ENCODE assay signal across 21 cellular contexts in the genomic region with DNA sequence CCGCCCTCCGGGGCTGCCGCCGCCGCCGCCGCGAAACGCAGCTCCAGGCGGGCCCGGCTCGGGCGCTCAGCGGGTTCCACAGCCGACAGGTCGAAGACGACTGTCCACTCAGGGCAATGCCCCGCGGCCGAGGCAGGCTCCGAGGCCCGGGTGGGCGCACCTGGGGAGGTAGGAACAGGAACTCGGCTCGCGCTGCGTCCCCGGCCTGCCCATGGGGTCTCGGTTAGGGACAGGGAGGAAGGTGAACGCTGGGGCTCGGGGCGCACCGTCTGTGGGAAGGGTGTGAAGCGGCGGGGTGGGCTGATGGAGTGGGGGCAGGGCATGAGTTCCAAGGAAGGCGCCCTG. TPM values are rescaled to one million over a fixed set of nuclear protein-coding genes. Genes with fewer than 3 reads are reported as not detected.
"Had no signal": no experiment of that assay in that cellular context is flagged by ENCODE, and none has a peak within 500 bp of the region (broad histone marks: within the 10 kb centered on the region; RNA-seq: fewer than 3 reads in every experiment).

No MANE protein-coding gene starts in this region.

- H3K27me3 ChIP-seq: body of pancreas, right lobe of liver, thyroid gland had no signal

- H3K4me3 ChIP-seq: body of pancreas, colonic mucosa, heart right ventricle, lower lobe of right lung, right lobe of liver, thyroid gland, upper lobe of left lung had no signal

- ATAC-seq: body of pancreas had no signal

- H3K9me3 ChIP-seq: body of pancreas, colonic mucosa, heart right ventricle, lower lobe of right lung, right lobe of liver, thyroid gland, upper lobe of left lung had no signal

- DNase-seq: activated CD4-positive, alpha-beta T cell treated with anti-CD3 and anti-CD28 coated beads for 4 hours; activated CD4-positive, alpha-beta T cell treated with anti-CD3 and anti-CD28 coated beads, Interleukin-2, amount 50 U/mL, for 48 hours; activated CD8-positive, alpha-beta memory T cell treated with anti-CD3 and anti-CD28 coated beads for 24 hours; activated effector memory CD4-positive, alpha-beta T cell treated with Interleukin-2 at 50 U/mL for 16 hours; activated naive CD4-positive, alpha-beta T cell treated with Interleukin-2 at 50 U/mL for 16 hours; body of pancreas; colonic mucosa; effector memory CD4-positive, alpha-beta T cell; erythroblast; heart right ventricle; mesenchymal stem cell; naive thymus-derived CD8-positive, alpha-beta T cell; occipital lobe; stimulated activated CD4-positive, alpha-beta T cell treated with anti-CD3 and anti-CD28 coated beads, Interleukin-12 subunit alpha, Interleukin-12 subunit beta, amount 100 ng/mL, for 4 hours; stimulated activated CD4-positive, alpha-beta T cell treated with anti-CD3 and anti-CD28 coated beads, Interleukin-4, amount 100 ng/mL, for 1 hour; stimulated activated naive CD8-positive, alpha-beta T cell treated with anti-CD3 and anti-CD28 coated beads, Interleukin-15, amount 100 ng/mL, for 72 hours; thyroid gland had no signal

- H3K27ac ChIP-seq: body of pancreas, colonic mucosa, heart right ventricle, lower lobe of right lung, right lobe of liver, thyroid gland, upper lobe of left lung had no signal

- H3K4me1 ChIP-seq: body of pancreas, colonic mucosa, right lobe of liver had no signal

RNA-seq across cellular contexts. Expression of a gene that starts 26.8 kb away (rescaled TPM):
- total RNA-seq: lower lobe of right lung; naive thymus-derived CD8-positive, alpha-beta T cell; right lobe of liver; T-helper 1 cell treated with Interleukin-12 subunit alpha and Interleukin-12 subunit beta and Interleukin-4 antibody, amounts not matched to agents 30 ng/mL and 1 ng/mL, for 36 hours had no signal
- polyA plus RNA-seq: naive thymus-derived CD8-positive, alpha-beta T cell had no signal
